1 cellular context compared by ENCODE assay signal in genomic region chr1:110630770-110631663, GRCh38.
A peak's percentile ranks its signal among the peaks of the same experiment; 100 is the strongest.
TF ChIP-seq lines count a peak whose summit lies in the region.

No MANE protein-coding gene starts in this region.

TF ChIP-seq in K562, 482 proteins besides CTCF, POLR2A, EP300 and RAD21 (continued from another document and continues in another):
- TF ChIP-seq CREB3L1 (IDR thresholded peaks at IDR 0.05; ENCODE audit: borderline replicate concordance, low read depth) (no peak), PRPF4 (IDR thresholded peaks at IDR 0.05; ENCODE audit: insufficient read depth, low read depth, low read length, poor library complexity, severe bottlenecking) (no peak), UBTF (IDR thresholded peaks at IDR 0.05; ENCODE audit: borderline replicate concordance in 1 of 2, low read depth in 2 of 2, low read length in 2 of 2) (no peak), ZBTB7A (IDR thresholded peaks at IDR 0.05; ENCODE audit: borderline replicate concordance, control insufficient read depth, low read depth, low read length) (no peak), JUND (IDR thresholded peaks at IDR 0.05; ENCODE audit: borderline replicate concordance, low read depth, low read length) (0 out of 2 replicates have a peak, but pooled peaks have one; percentile 8), JUND (tag; IDR thresholded peaks at IDR 0.05; ENCODE audit: borderline replicate concordance, low read depth, low read length) (no peak), ZNF224 (CRISPR knock-in tag; IDR thresholded peaks at IDR 0.05) (no peak), FIP1L1 (IDR thresholded peaks at IDR 0.05; ENCODE audit: low read depth, low read length, poor library complexity, severe bottlenecking) (no peak), HDAC3 (IDR thresholded peaks at IDR 0.05; ENCODE audit: borderline replicate concordance, partially characterized antibody) (no peak), SMAD4 (CRISPR knock-in tag; conservative IDR thresholded peaks at IDR 0.05) (no peak), IRF1 (CRISPR knock-in tag; IDR thresholded peaks at IDR 0.05; ENCODE audit: borderline replicate concordance) (no peak), OTX1 (CRISPR knock-in tag; IDR thresholded peaks at IDR 0.05) (0 out of 2 replicates have a peak, but pooled peaks have one; percentile 12), ZNF24 (IDR thresholded peaks at IDR 0.05) (no peak), TBL1XR1 (IDR thresholded peaks at IDR 0.05; ENCODE audit: low read length in 2 of 2) (no peak), ZNF318 (IDR thresholded peaks at IDR 0.05; ENCODE audit: borderline replicate concordance in 1 of 2, low read depth in 1 of 2) (no peak), MCM2 (IDR thresholded peaks at IDR 0.05; ENCODE audit: low read depth) (no peak), ZBTB12 (CRISPR knock-in tag; IDR thresholded peaks at IDR 0.05) (no peak), NONO (IDR thresholded peaks at IDR 0.05; ENCODE audit: low read depth in 2 of 2, low read length in 1 of 2) (no peak), FOXP1 (CRISPR knock-in tag; IDR thresholded peaks at IDR 0.05) (no peak), NKRF (IDR thresholded peaks at IDR 0.05; ENCODE audit: borderline replicate concordance) (no peak), TFE3 (CRISPR knock-in tag; IDR thresholded peaks at IDR 0.05) (no peak), STAG1 (CRISPR knock-in tag; IDR thresholded peaks at IDR 0.05; ENCODE audit: borderline replicate concordance) (peak; percentile 55; the same call in 1 of the 2 replicates), MLX (CRISPR knock-in tag; conservative IDR thresholded peaks at IDR 0.05) (no peak), ZBTB26 (CRISPR knock-in tag; IDR thresholded peaks at IDR 0.05) (no peak), RBM14 (IDR thresholded peaks at IDR 0.05; ENCODE audit: borderline replicate concordance, insufficient read depth, low read depth, low read length) (no peak), ATF7 (IDR thresholded peaks at IDR 0.05) (no peak), ZNF586 (CRISPR knock-in tag; conservative IDR thresholded peaks at IDR 0.05) (no peak), RBM17 (IDR thresholded peaks at IDR 0.05; ENCODE audit: borderline replicate concordance, low read depth, low read length) (no peak), KDM5B (IDR thresholded peaks at IDR 0.05; ENCODE audit: insufficient replicate concordance, low read depth, low read length) (no peak), KLF1 (tag; IDR thresholded peaks at IDR 0.05) (0 out of 2 replicates have a peak, but pooled peaks have one; percentile 52), SAFB (IDR thresholded peaks at IDR 0.05; ENCODE audit: borderline replicate concordance, low read depth, low read length) (no peak), POU5F1 (IDR thresholded peaks at IDR 0.05; ENCODE audit: borderline replicate concordance, low read depth, low read length, partially characterized antibody) (no peak), KHSRP (IDR thresholded peaks at IDR 0.05) (no peak), ZNF655 (CRISPR knock-in tag; IDR thresholded peaks at IDR 0.05) (no peak), SMAD1 (IDR thresholded peaks at IDR 0.05; ENCODE audit: low read depth, low read length, partially characterized antibody) (no peak), HMGN3 (IDR thresholded peaks at IDR 0.05; ENCODE audit: borderline replicate concordance, extremely low read depth, insufficient read length, low read depth, low read length) (no peak)
